Comparison of ENCODE assay signal across 8 cellular contexts in genomic region chr19:49593233-49594113, GRCh38. TPM values are rescaled to one million over a fixed set of nuclear protein-coding genes. Genes with fewer than 3 reads are reported as not detected.
DNase-seq lines count a peak whose midpoint lies in the region; ATAC-seq and TF ChIP-seq lines count a peak whose summit lies in the region.

No MANE protein-coding gene starts in this region.

- peaks cover 32 to 41% of the 10 kb centered on the region in 2 donors for H3K4me1 Mint-ChIP-seq in natural killer cell
- H3K4me1 Mint-ChIP-seq in stimulated activated memory B cell treated with anti-CD40 and anti-IgM and Interleukin-4, amounts not matched to agents 10 μg/mL and 1 μg/mL and 100 μg/mL, for 72 hours: peaks cover 36% of the 10 kb centered on the region

- ATAC-seq in natural killer cell: peak; percentile 56 to 76 (median 67)
- peak; percentile 66 for ATAC-seq in stimulated activated memory B cell treated with anti-CD40 and anti-IgM and Interleukin-4, amounts not matched to agents 10 μg/mL and 1 μg/mL and 100 μg/mL, for 72 hours

- WGBS in HUES64: 7% methylated on average over 27 of the region's 27 CpGs

- H3K36me3 Mint-ChIP-seq in natural killer cell: no peaks in the 10 kb centered on the region
- peaks cover 27% of the 10 kb centered on the region for H3K36me3 Mint-ChIP-seq in stimulated activated memory B cell treated with anti-CD40 and anti-IgM and Interleukin-4, amounts not matched to agents 10 μg/mL and 1 μg/mL and 100 μg/mL, for 72 hours

- H3K9me3 Mint-ChIP-seq in natural killer cell: no peaks in the 10 kb centered on the region
- no peaks in the 10 kb centered on the region for H3K9me3 Mint-ChIP-seq in stimulated activated memory B cell treated with anti-CD40 and anti-IgM and Interleukin-4, amounts not matched to agents 10 μg/mL and 1 μg/mL and 100 μg/mL, for 72 hours

- peak overlapping the region; percentile 73 for H3K9ac ChIP-seq in HUES64 (ENCODE audit: low read depth, low read length)

- H3K4me3 ChIP-seq in HUES64 (ENCODE audit: low read length): peak overlapping the region; percentile 99

- H3K36me3 ChIP-seq in HUES64 (ENCODE audit: insufficient read depth, low read length): peaks cover 37% of the 10 kb centered on the region

- peaks cover 5% of the 10 kb centered on the region; the same call in 1 of the 2 replicates for H3K4me1 ChIP-seq in HUES64 (ENCODE audit: insufficient read depth, low read length)

- DNase-seq in AG09319 (ENCODE audit: extremely low read depth, low read depth) (peak; percentile 67), GM19238 (ENCODE audit: insufficient read length, low spot score) (peak; percentile 100), RPMI8226 (peak; percentile 92), fibroblast of peridontal ligament (ENCODE audit: extremely low read depth) (peak; percentile 84), natural killer cell (peak; percentile 83)
- DNase-seq in activated T-helper 9 cell treated with anti-CD3 and anti-CD28 coated beads, Interleukin-2, amount 50 U/mL, for 16 hours (ENCODE audit: low read depth): peak; percentile 89

- H3K27me3 ChIP-seq in HUES64 (ENCODE audit: insufficient read depth, low read length): no peaks in the 10 kb centered on the region

- no peak for TF ChIP-seq CTCF in AG09319 (IDR thresholded peaks at IDR 0.05; ENCODE audit: low read depth, low read length)
- no peak for TF ChIP-seq CTCF in natural killer cell (IDR thresholded peaks at IDR 0.05)

- peak overlapping the region; percentile 84 for H3K4me3 Mint-ChIP-seq in natural killer cell
- H3K4me3 Mint-ChIP-seq in stimulated activated memory B cell treated with anti-CD40 and anti-IgM and Interleukin-4, amounts not matched to agents 10 μg/mL and 1 μg/mL and 100 μg/mL, for 72 hours: peak overlapping the region; percentile 73

- no peaks in the 10 kb centered on the region for H3K9me3 ChIP-seq in HUES64 (ENCODE audit: insufficient read depth, low read depth, low read length)

- no peaks in the 10 kb centered on the region for H3K27me3 Mint-ChIP-seq in natural killer cell (ENCODE audit: low read depth in 2 of 2)
- no peaks in the 10 kb centered on the region for H3K27me3 Mint-ChIP-seq in stimulated activated memory B cell treated with anti-CD40 and anti-IgM and Interleukin-4, amounts not matched to agents 10 μg/mL and 1 μg/mL and 100 μg/mL, for 72 hours

- intact Hi-C loops in natural killer cell (cut with micrococcal nuclease): loop anchor here (1.0 kb wide), 1 partner anchor 47 kb away; the partner anchor contains the start of gene RRAS

- H3K27ac Mint-ChIP-seq in natural killer cell: peak overlapping the region; percentile 89 to 90
- peak overlapping the region; percentile 89 for H3K27ac Mint-ChIP-seq in stimulated activated memory B cell treated with anti-CD40 and anti-IgM and Interleukin-4, amounts not matched to agents 10 μg/mL and 1 μg/mL and 100 μg/mL, for 72 hours

- peak overlapping the region; percentile 97 for H3K27ac ChIP-seq in HUES64 (ENCODE audit: low read depth, low read length)

RNA-seq across cellular contexts. Expression of gene PRR12, which starts 2.5 kb away (rescaled TPM):
- 30.1 TPM for polyA plus RNA-seq in HUES64 (2013, experiment 1 of 2)
- polyA plus RNA-seq in HUES64 (2013, experiment 2 of 2): 30.4 TPM
- 10 to 100 TPM; 51.1 to 62.1 (median 56.0) TPM for total RNA-seq in natural killer cell

RNA-seq across cellular contexts. Expression of gene PRRG2, which starts 12.4 kb away (rescaled TPM):
- 1.8 TPM for polyA plus RNA-seq in HUES64 (2013, experiment 1 of 2)
- 1.5 TPM for polyA plus RNA-seq in HUES64 (2013, experiment 2 of 2)
- total RNA-seq in natural killer cell: under 1 TPM in 2 of 3 donors, not detected in 1; 0.39 to 0.56 TPM

RNA-seq across cellular contexts. Expression of gene NOSIP, which starts 13.1 kb away (rescaled TPM):
- polyA plus RNA-seq in HUES64 (2013, experiment 1 of 2): 61.3 TPM
- polyA plus RNA-seq in HUES64 (2013, experiment 2 of 2): 62.8 TPM
- 10 to 100 TPM; 46.7 to 63.6 (median 59.8) TPM for total RNA-seq in natural killer cell

RNA-seq across cellular contexts. Expression of gene RRAS, which starts 46.5 kb away (rescaled TPM):
- polyA plus RNA-seq in HUES64 (2013, experiment 1 of 2): 6.7 TPM
- 11.5 TPM for polyA plus RNA-seq in HUES64 (2013, experiment 2 of 2)
- 1 to 10 TPM; 2.0 to 7.7 (median 5.9) TPM for total RNA-seq in natural killer cell

RNA-seq across cellular contexts. Expression of gene SCAF1, which starts 48.5 kb away (rescaled TPM):
- polyA plus RNA-seq in HUES64 (2013, experiment 1 of 2): 36.3 TPM
- polyA plus RNA-seq in HUES64 (2013, experiment 2 of 2): 36.0 TPM
- 10 to 100 TPM; 38.9 to 46.2 (median 44.9) TPM for total RNA-seq in natural killer cell

Comparison
In these comparisons a context has a peak if more than half of its experiments do, and no peak if none do; other contexts are left out.
1. Peak in every context shown above with its lines: DNase-seq, ATAC-seq, H3K4me3 ChIP-seq and H3K27ac ChIP-seq.